Comparison of ENCODE assay signal across 29 cellular contexts in genomic region chr19:11856568-11857264, GRCh38. TPM values are rescaled to one million over a fixed set of nuclear protein-coding genes. Genes with fewer than 3 reads are reported as not detected.
DNase-seq lines count a peak whose midpoint lies in the region; ATAC-seq and TF ChIP-seq lines count a peak whose summit lies in the region.
"Had no signal": no experiment of that assay in that cellular context is flagged by ENCODE, and none has a peak within 500 bp of the region (broad histone marks: within the 10 kb centered on the region; RNA-seq: fewer than 3 reads in every experiment).

No MANE protein-coding gene starts in this region.

- TF ChIP-seq CTCF in colonic mucosa (IDR thresholded peaks at IDR 0.05) (no peak), lower lobe of right lung (IDR thresholded peaks at IDR 0.05) (no peak)

- H3K27me3 Mint-ChIP-seq in stimulated activated naive B cell treated with anti-CD40 and anti-IgM and Interleukin-4, amounts not matched to agents 10 μg/mL and 1 μg/mL and 100 μg/mL, for 72 hours, result no peaks in the 10 kb centered on the region

- H3K4me3 ChIP-seq in colonic mucosa (no peak overlapping the region), lower lobe of right lung (no peak overlapping the region)
- no peak overlapping the region for H3K4me3 ChIP-seq in effector memory CD4-positive, alpha-beta T cell (ENCODE audit: insufficient read depth, low read depth, low read length, poor library complexity, severe bottlenecking)
- H3K4me3 ChIP-seq: GM12878, K562, MG63 had no signal

- H3K4me3 Mint-ChIP-seq in stimulated activated naive B cell treated with anti-CD40 and anti-IgM and Interleukin-4, amounts not matched to agents 10 μg/mL and 1 μg/mL and 100 μg/mL, for 72 hours, result no peak overlapping the region
- H3K4me3 Mint-ChIP-seq: CD14-positive monocyte had no signal

- H3K36me3 Mint-ChIP-seq in stimulated activated naive B cell treated with anti-CD40 and anti-IgM and Interleukin-4, amounts not matched to agents 10 μg/mL and 1 μg/mL and 100 μg/mL, for 72 hours, result peaks cover 51 to 60% of the 10 kb centered on the region in 2 donors

- ATAC-seq in lower lobe of right lung, result peak; percentile 90 to 94
- ATAC-seq in stimulated activated naive B cell treated with anti-CD40 and anti-IgM and Interleukin-4, amounts not matched to agents 10 μg/mL and 1 μg/mL and 100 μg/mL, for 72 hours (replicated peaks), result no peak
- ATAC-seq: GM12878, HepG2, K562 had no signal

- H3K4me1 Mint-ChIP-seq in stimulated activated naive B cell treated with anti-CD40 and anti-IgM and Interleukin-4, amounts not matched to agents 10 μg/mL and 1 μg/mL and 100 μg/mL, for 72 hours, result peaks cover 9 to 19% of the 10 kb centered on the region in 2 donors
- H3K4me1 Mint-ChIP-seq: CD14-positive monocyte had no signal

- no peaks in the 10 kb centered on the region for H3K9me3 ChIP-seq in colonic mucosa
- peaks cover 9% of the 10 kb centered on the region for H3K9me3 ChIP-seq in lower lobe of right lung
- peaks cover 20% of the 10 kb centered on the region for H3K9me3 ChIP-seq in effector memory CD4-positive, alpha-beta T cell (ENCODE audit: control insufficient read depth, low read length)

- peak overlapping the region; percentile 20 for H3K27ac Mint-ChIP-seq in stimulated activated naive B cell treated with anti-CD40 and anti-IgM and Interleukin-4, amounts not matched to agents 10 μg/mL and 1 μg/mL and 100 μg/mL, for 72 hours
- H3K27ac Mint-ChIP-seq: CD14-positive monocyte had no signal

- H3K4me1 ChIP-seq in colonic mucosa (no peaks in the 10 kb centered on the region), lower lobe of right lung (no peaks in the 10 kb centered on the region)
- H3K4me1 ChIP-seq in effector memory CD4-positive, alpha-beta T cell (ENCODE audit: control insufficient read depth, insufficient read depth, low read length, poor library complexity, severe bottlenecking), result no peaks in the 10 kb centered on the region

- intact Hi-C loops in colonic mucosa (cut with DNase I) (no loop called here), lower lobe of right lung (cut with DNase I) (no loop called here)

- peak; percentile 7 for DNase-seq in Ammon's horn (ENCODE audit: low spot score)
- peak; percentile 20 for DNase-seq in colonic mucosa
- peak; percentile 66 for DNase-seq in lower lobe of right lung
- no peak for DNase-seq in stimulated activated naive B cell treated with anti-CD40 and anti-IgM and Interleukin-4, amounts not matched to agents 10 μg/mL and 1 μg/mL and 100 μg/mL, for 72 hours
- DNase-seq in activated CD4-positive, alpha-beta T cell treated with anti-CD3 and anti-CD28 coated beads, Interleukin-2, amount 50 U/mL, for 48 hours, result no peak
- no peak for DNase-seq in DMS 273 (lab: John Stamatoyannopoulos, UW; ENCODE audit: unreplicated experiment)
- no peak for DNase-seq in DMS153 (lab: John Stamatoyannopoulos, UW)
- no peak for DNase-seq in effector memory CD4-positive, alpha-beta T cell
- DNase-seq: AML-193; DMS 273 treated with DMSO at 0.1 percent for 48 hours; DND-41; H7; MG63; NCI-H1436; NCI-H187 treated with DMSO at 0.1 percent for 48 hours; NCI-H2107; NCI-H2227 treated with DMSO at 0.1 percent for 48 hours; NCI-H510A; NCI-H748 treated with DMSO at 0.1 percent for 48 hours; NK-92 treated with Interleukin-12 subunit alpha and Interleukin-12 subunit beta, amount 100 ng/mL, for 24 hours; SHP77 treated with DMSO at 0.1 percent for 48 hours had no signal

- H3K27me3 ChIP-seq in colonic mucosa, result no peaks in the 10 kb centered on the region
- no peaks in the 10 kb centered on the region for H3K27me3 ChIP-seq in lower lobe of right lung (ENCODE audit: low read depth)
- H3K27me3 ChIP-seq in effector memory CD4-positive, alpha-beta T cell (replicated peaks; ENCODE audit: control insufficient read depth, insufficient read depth, low read length, poor library complexity, severe bottlenecking), result no peaks in the 10 kb centered on the region
- H3K27me3 ChIP-seq: MG63 had no signal

- peak overlapping the region; percentile 41 for H3K27ac ChIP-seq in colonic mucosa
- peak overlapping the region; percentile 24 for H3K27ac ChIP-seq in lower lobe of right lung
- no peak overlapping the region for H3K27ac ChIP-seq in effector memory CD4-positive, alpha-beta T cell (ENCODE audit: insufficient read depth, low read length, poor library complexity, severe bottlenecking)
- H3K27ac ChIP-seq: HL-60, RWPE1 had no signal

- H3K9me3 Mint-ChIP-seq in stimulated activated naive B cell treated with anti-CD40 and anti-IgM and Interleukin-4, amounts not matched to agents 10 μg/mL and 1 μg/mL and 100 μg/mL, for 72 hours, result peaks cover 0 to under 1% of the 10 kb centered on the region in 2 donors

- H3K36me3 ChIP-seq in colonic mucosa (no peaks in the 10 kb centered on the region), lower lobe of right lung (peaks cover 4% of the 10 kb centered on the region)
- H3K36me3 ChIP-seq in effector memory CD4-positive, alpha-beta T cell (ENCODE audit: control insufficient read depth, insufficient read depth, low read length), result peaks cover 5% of the 10 kb centered on the region
- H3K36me3 ChIP-seq: MG63 had no signal

- peak overlapping the region in 1 of 2 donors; percentile 3 for H3K9ac ChIP-seq in colonic mucosa (ENCODE audit: low read depth in 2 of 2, low read length in 2 of 2)

RNA-seq across cellular contexts. Expression of gene ZNF439, which starts 8.2 kb away (rescaled TPM):
- total RNA-seq in colonic mucosa (1 to 10 TPM; 7.6 to 8.8 TPM), lower lobe of right lung (11.2 TPM)
- total RNA-seq: A172, H7, HT-29 had no signal

RNA-seq across cellular contexts. Expression of gene ZNF69, which starts 30.9 kb away (rescaled TPM):
- total RNA-seq in colonic mucosa, result 10 to 100 TPM; 17.6 to 22.6 TPM
- 12.2 TPM for total RNA-seq in lower lobe of right lung
- total RNA-seq: A172 had no signal

RNA-seq across cellular contexts. Expression of gene ZNF440, which starts 42.6 kb away (rescaled TPM):
- total RNA-seq in colonic mucosa (10 to 100 TPM; 31.4 to 32.2 TPM), lower lobe of right lung (21.7 TPM)

RNA-seq across cellular contexts. Expression of gene ZNF491, which starts 58.4 kb away (rescaled TPM):
- total RNA-seq in colonic mucosa, result 1 to 10 TPM; 1.9 TPM
- 2.3 TPM for total RNA-seq in lower lobe of right lung
- total RNA-seq: A172, HT-29 had no signal

Comparison
In these comparisons a context has a peak if more than half of its experiments do, and no peak if none do; other contexts are left out.
1. DNase-seq: peak in Ammon's horn (single experiment), colonic mucosa (single experiment) and lower lobe of right lung (single experiment); none in stimulated activated naive B cell treated with anti-CD40 and anti-IgM and Interleukin-4, amounts not matched to agents 10 μg/mL and 1 μg/mL and 100 μg/mL, for 72 hours (single experiment), activated CD4-positive, alpha-beta T cell treated with anti-CD3 and anti-CD28 coated beads, Interleukin-2, amount 50 U/mL, for 48 hours (0 of 2), DMS 273 (single experiment), DMS153 (single experiment) and effector memory CD4-positive, alpha-beta T cell (0 of 3).
2. ATAC-seq: peak in lower lobe of right lung (2 of 2); none in stimulated activated naive B cell treated with anti-CD40 and anti-IgM and Interleukin-4, amounts not matched to agents 10 μg/mL and 1 μg/mL and 100 μg/mL, for 72 hours (0 of 2).